In genomic region chr12:56720696-56721615, GRCh38 we compare ENCODE assay signal across 10 cellular contexts. TPM values are rescaled to one million over a fixed set of nuclear protein-coding genes. Genes with fewer than 3 reads are reported as not detected.
A peak's percentile ranks its signal among the peaks of the same experiment; 100 is the strongest.
DNase-seq lines count a peak whose midpoint lies in the region; ATAC-seq and TF ChIP-seq lines count a peak whose summit lies in the region.
"Had no signal": no experiment of that assay in that cellular context is flagged by ENCODE, and none has a peak within 500 bp of the region (broad histone marks: within the 10 kb centered on the region; RNA-seq: fewer than 3 reads in every experiment).

No MANE protein-coding gene starts in this region.

- H3K4me3 ChIP-seq in fibroblast of pulmonary artery (replicated peaks; ENCODE audit: low read depth, low read length) (peak overlapping the region; percentile 20), body of pancreas (no peak overlapping the region)

- no peak for TF ChIP-seq POLR2A in body of pancreas (IDR thresholded peaks at IDR 0.05)

- H3K4me1 ChIP-seq in body of pancreas: peaks cover 84% of the 10 kb centered on the region

- no peaks in the 10 kb centered on the region for H3K36me3 ChIP-seq in body of pancreas (replicated peaks in 1 of 2; ENCODE audit: insufficient read depth in 1 of 2, low read depth in 2 of 2)

- no peaks in the 10 kb centered on the region for H3K9me3 ChIP-seq in body of pancreas
- H3K9me3 ChIP-seq: thoracic aorta had no signal

- TF ChIP-seq CTCF in fibroblast of pulmonary artery (IDR thresholded peaks at IDR 0.05; ENCODE audit: low read length, missing control alignments) (no peak), body of pancreas (IDR thresholded peaks at IDR 0.05) (no peak)

- 43 to 55% methylated on average over 3 of the region's 3 CpGs for WGBS in body of pancreas, 2 donors

- peak overlapping the region; percentile 98 for H3K4me3 Mint-ChIP-seq in activated CD8-positive, alpha-beta memory T cell treated with anti-CD3 and anti-CD28 coated beads, Interleukin-2, amount 10 ng/mL, durations not matched to agents 7 days and 5 days
- peak overlapping the region; percentile 71 to 96 for H3K4me3 Mint-ChIP-seq in stimulated activated naive B cell treated with anti-CD40 and anti-IgM and Interleukin-4, amounts not matched to agents 10 μg/mL and 1 μg/mL and 100 μg/mL, for 72 hours

- no peaks in the 10 kb centered on the region for H3K9me3 Mint-ChIP-seq in activated CD8-positive, alpha-beta memory T cell treated with anti-CD3 and anti-CD28 coated beads, Interleukin-2, amount 10 ng/mL, durations not matched to agents 7 days and 5 days (ENCODE audit: low read depth)
- H3K9me3 Mint-ChIP-seq in stimulated activated naive B cell treated with anti-CD40 and anti-IgM and Interleukin-4, amounts not matched to agents 10 μg/mL and 1 μg/mL and 100 μg/mL, for 72 hours: no peaks in the 10 kb centered on the region

- no peaks in the 10 kb centered on the region for H3K27me3 Mint-ChIP-seq in activated CD8-positive, alpha-beta memory T cell treated with anti-CD3 and anti-CD28 coated beads, Interleukin-2, amount 10 ng/mL, durations not matched to agents 7 days and 5 days
- no peaks in the 10 kb centered on the region for H3K27me3 Mint-ChIP-seq in stimulated activated naive B cell treated with anti-CD40 and anti-IgM and Interleukin-4, amounts not matched to agents 10 μg/mL and 1 μg/mL and 100 μg/mL, for 72 hours

- no peaks in the 10 kb centered on the region for H3K27me3 ChIP-seq in body of pancreas

- ATAC-seq in activated CD8-positive, alpha-beta memory T cell treated with anti-CD3 and anti-CD28 coated beads, Interleukin-2, amount 10 ng/mL, durations not matched to agents 7 days and 5 days: no peak
- no peak for ATAC-seq in stimulated activated naive B cell treated with anti-CD40 and anti-IgM and Interleukin-4, amounts not matched to agents 10 μg/mL and 1 μg/mL and 100 μg/mL, for 72 hours (replicated peaks)
- no peak for ATAC-seq in HG03432 (IDR thresholded peaks at IDR 0.05; ENCODE audit: unreplicated experiment)
- no peak for ATAC-seq in GM18511 (IDR thresholded peaks at IDR 0.05; ENCODE audit: unreplicated experiment)
- ATAC-seq in body of pancreas: no peak

- CTCF ChIA-PET in activated CD8-positive, alpha-beta memory T cell treated with anti-CD3 and anti-CD28 coated beads, Interleukin-2, amount 10 ng/mL, durations not matched to agents 7 days and 5 days (lab: Charles Lee): interaction anchor here (1.1 to 1.5 kb wide), 3 partner anchors 11 to 85 kb away, joined by 3 to 4 read pairs (median 3); partner anchors contain the start of gene PTGES3

- peak overlapping the region in 2 of 4 donors; percentile 27 to 37 for H3K27ac ChIP-seq in body of pancreas
- H3K27ac ChIP-seq: thoracic aorta had no signal

- intact Hi-C loops in body of pancreas (cut with DNase I): loop anchor here (10.0 kb wide), 1 partner anchor 86 kb away; the partner anchor contains the start of gene BAZ2A

- no peak for DNase-seq in activated CD8-positive, alpha-beta memory T cell treated with anti-CD3 and anti-CD28 coated beads, Interleukin-2, amount 10 ng/mL, durations not matched to agents 7 days and 5 days
- DNase-seq in activated CD8-positive, alpha-beta memory T cell treated with anti-CD3 and anti-CD28 coated beads for 24 hours: no peak
- DNase-seq in SKM-1 (lab: John Stamatoyannopoulos, UW; ENCODE audit: unreplicated experiment): peak; percentile 9
- no peak for DNase-seq in fibroblast of pulmonary artery (ENCODE audit: low read depth)
- no peak for DNase-seq in stimulated activated naive B cell treated with anti-CD40 and anti-IgM and Interleukin-4, amounts not matched to agents 10 μg/mL and 1 μg/mL and 100 μg/mL, for 72 hours
- DNase-seq in body of pancreas: no peak
- DNase-seq: occipital lobe had no signal

- peak overlapping the region; percentile 79 for H3K27ac Mint-ChIP-seq in activated CD8-positive, alpha-beta memory T cell treated with anti-CD3 and anti-CD28 coated beads, Interleukin-2, amount 10 ng/mL, durations not matched to agents 7 days and 5 days
- H3K27ac Mint-ChIP-seq in stimulated activated naive B cell treated with anti-CD40 and anti-IgM and Interleukin-4, amounts not matched to agents 10 μg/mL and 1 μg/mL and 100 μg/mL, for 72 hours: peak overlapping the region; percentile 68

- peaks cover 69% of the 10 kb centered on the region for H3K4me1 Mint-ChIP-seq in activated CD8-positive, alpha-beta memory T cell treated with anti-CD3 and anti-CD28 coated beads, Interleukin-2, amount 10 ng/mL, durations not matched to agents 7 days and 5 days
- peaks cover 51 to 78% of the 10 kb centered on the region in 2 donors for H3K4me1 Mint-ChIP-seq in stimulated activated naive B cell treated with anti-CD40 and anti-IgM and Interleukin-4, amounts not matched to agents 10 μg/mL and 1 μg/mL and 100 μg/mL, for 72 hours

- peaks cover 71% of the 10 kb centered on the region for H3K36me3 Mint-ChIP-seq in activated CD8-positive, alpha-beta memory T cell treated with anti-CD3 and anti-CD28 coated beads, Interleukin-2, amount 10 ng/mL, durations not matched to agents 7 days and 5 days
- H3K36me3 Mint-ChIP-seq in stimulated activated naive B cell treated with anti-CD40 and anti-IgM and Interleukin-4, amounts not matched to agents 10 μg/mL and 1 μg/mL and 100 μg/mL, for 72 hours: peaks cover 62 to 77% of the 10 kb centered on the region in 2 donors

RNA-seq across cellular contexts. Expression of gene NACA, which starts 4.1 kb away (rescaled TPM):
- 100 to 1,000 TPM; 723 to 803 TPM for total RNA-seq in activated CD8-positive, alpha-beta memory T cell treated with anti-CD3 and anti-CD28 coated beads, Interleukin-2, amount 10 ng/mL, durations not matched to agents 7 days and 5 days
- 100 to 1,000 TPM; 465 to 734 TPM for total RNA-seq in body of pancreas

RNA-seq across cellular contexts. Expression of gene PRIM1, which starts 31.2 kb away (rescaled TPM):
- 10 to 100 TPM; 62.9 to 65.3 TPM for total RNA-seq in activated CD8-positive, alpha-beta memory T cell treated with anti-CD3 and anti-CD28 coated beads, Interleukin-2, amount 10 ng/mL, durations not matched to agents 7 days and 5 days
- 10 to 100 TPM in 1 of 2 donors, 1 to 10 TPM in 1; 4.4 to 28.0 TPM for total RNA-seq in body of pancreas

RNA-seq across cellular contexts. Expression of gene PTGES3, which starts 32.9 kb away (rescaled TPM):
- 100 to 1,000 TPM; 241 to 268 TPM for total RNA-seq in activated CD8-positive, alpha-beta memory T cell treated with anti-CD3 and anti-CD28 coated beads, Interleukin-2, amount 10 ng/mL, durations not matched to agents 7 days and 5 days
- 10 to 100 TPM; 27.4 to 56.0 TPM for total RNA-seq in body of pancreas

RNA-seq across cellular contexts. Expression of gene HSD17B6, which starts 42.2 kb away (rescaled TPM):
- total RNA-seq in activated CD8-positive, alpha-beta memory T cell treated with anti-CD3 and anti-CD28 coated beads, Interleukin-2, amount 10 ng/mL, durations not matched to agents 7 days and 5 days: 1 to 10 TPM; 2.9 to 4.5 TPM
- 10 to 100 TPM in 1 of 2 donors, not detected in 1; 10.5 TPM for total RNA-seq in body of pancreas

Comparison
In these comparisons a context has a peak if more than half of its experiments do, and no peak if none do; other contexts are left out.
1. RNA of gene PTGES3, which starts 32.9 kb away (total RNA-seq): 241 to 268 TPM in activated CD8-positive, alpha-beta memory T cell treated with anti-CD3 and anti-CD28 coated beads, Interleukin-2, amount 10 ng/mL, durations not matched to agents 7 days and 5 days; 27.4 to 56.0 TPM in body of pancreas; every median in the first group is over 4 times any median in the second.